Comparison of ENCODE assay signal across 12 cellular contexts in genomic region chr9:120366646-120367019, GRCh38.
A peak's percentile ranks its signal among the peaks of the same experiment; 100 is the strongest.
DNase-seq lines count a peak whose midpoint lies in the region; ATAC-seq, FAIRE-seq and TF ChIP-seq lines count a peak whose summit lies in the region.
"Had no signal": no experiment of that assay in that cellular context is flagged by ENCODE, and none has a peak within 500 bp of the region (broad histone marks: within the 10 kb centered on the region; RNA-seq: fewer than 3 reads in every experiment).

No MANE protein-coding gene starts in this region.

- peak; percentile 90 for DNase-seq in ELF-1 (ENCODE audit: low read depth, low spot score)
- DNase-seq in RCC 7860 (ENCODE audit: low spot score), result peak; percentile 92
- DNase-seq in fibroblast of mammary gland (ENCODE audit: low read depth), result peak; percentile 88
- DNase-seq in GDM1 (lab: John Stamatoyannopoulos, UW), result no peak
- no peak for DNase-seq in stimulated activated CD4-positive, alpha-beta T cell treated with anti-CD3 and anti-CD28 coated beads, Interleukin-2, amount 100 ng/mL, for 48 hours
- DNase-seq in GM13976 (ENCODE audit: low spot score), result no peak
- DNase-seq: activated CD4-positive, alpha-beta T cell treated with anti-CD3 and anti-CD28 coated beads for 4 hours; NCI-H187 had no signal

- H3K27ac Mint-ChIP-seq in nephron, result peak overlapping the region; percentile 15 to 86 (median 24)

- TF ChIP-seq CTCF in fibroblast of mammary gland (conservative IDR thresholded peaks at IDR 0.05; ENCODE audit: control insufficient read depth, insufficient read depth, low read depth, low read length) (peak; percentile 65), nephron (IDR thresholded peaks at IDR 0.05; ENCODE audit: unreplicated experiment in 3 of 3) (no peak), GM13976 (IDR thresholded peaks at IDR 0.05; ENCODE audit: borderline replicate concordance, control extremely low read depth, extremely low read depth, insufficient read depth, missing control alignments) (no peak)

- peaks cover 7% of the 10 kb centered on the region for H3K4me1 Mint-ChIP-seq in nephron

- peaks cover 13% of the 10 kb centered on the region for H3K9me3 Mint-ChIP-seq in nephron

- no peaks in the 10 kb centered on the region for H3K27me3 Mint-ChIP-seq in nephron (ENCODE audit: low read depth)

- in situ Hi-C loops in GM13976 (cut with MboI; ENCODE audit: low sequenced_read_pairs, unreplicated experiment), result no loop called here

- H3K4me3 Mint-ChIP-seq in nephron, result no peak overlapping the region

- H3K36me3 Mint-ChIP-seq in nephron (ENCODE audit: low read depth), result peaks cover 7% of the 10 kb centered on the region

- no peak overlapping the region for H3K4me3 ChIP-seq in fibroblast of mammary gland (ENCODE audit: control insufficient read depth, low read depth, low read length)
- H3K4me3 ChIP-seq: tibial artery had no signal

- peak; percentile 78 for FAIRE-seq in RCC 7860 (lab: Jason Lieb, UNC)
- FAIRE-seq: endometrium had no signal

- ATAC-seq in GM19035 (IDR thresholded peaks at IDR 0.05; ENCODE audit: unreplicated experiment), result no peak

Comparison
In these comparisons a context has a peak if more than half of its experiments do, and no peak if none do; other contexts are left out.
1. DNase-seq: peak in ELF-1 (single experiment), RCC 7860 (single experiment) and fibroblast of mammary gland (single experiment); none in GDM1 (single experiment), stimulated activated CD4-positive, alpha-beta T cell treated with anti-CD3 and anti-CD28 coated beads, Interleukin-2, amount 100 ng/mL, for 48 hours (0 of 2) and GM13976 (single experiment).